ENCODE assay signal across 16 cellular contexts in genomic region chr19:19470579-19470978, GRCh38. TPM values are rescaled to one million over a fixed set of nuclear protein-coding genes. Genes with fewer than 3 reads are reported as not detected.
A peak's percentile ranks its signal among the peaks of the same experiment; 100 is the strongest.
DNase-seq lines count a peak whose midpoint lies in the region; ATAC-seq and TF ChIP-seq lines count a peak whose summit lies in the region.
"Had no signal": no experiment of that assay in that cellular context is flagged by ENCODE, and none has a peak within 500 bp of the region (broad histone marks: within the 10 kb centered on the region; RNA-seq: fewer than 3 reads in every experiment).

No MANE protein-coding gene starts in this region.

- H3K4me2 ChIP-seq in neural progenitor cell (no peak overlapping the region), mammary epithelial cell (ENCODE audit: insufficient read depth, low read depth, low read length) (no peak overlapping the region)

- H2AFZ ChIP-seq in neural progenitor cell (replicated peaks) (no peak overlapping the region), mammary epithelial cell (ENCODE audit: low read depth, low read length) (no peak overlapping the region)

- H3K4me1 ChIP-seq in Panc1 (ENCODE audit: control insufficient read depth, insufficient read depth, low read length) (no peaks in the 10 kb centered on the region; the same call in 1 of the 2 replicates), neural progenitor cell (peaks cover 10% of the 10 kb centered on the region), mammary epithelial cell (ENCODE audit: insufficient read depth, low read length) (no peaks in the 10 kb centered on the region)

- in situ Hi-C loops in Panc1 (cut with HindIII; ENCODE audit: low pct_unique_long_range_greater_than_20kb, low sequenced_read_pairs) (no loop called here), mammary epithelial cell (cut with MboI; ENCODE audit: low sequenced_read_pairs in 2 of 2) (loop anchor here in 1 of 2 donors (10.0 kb wide), 1 partner anchor 86 kb away; no protein-coding TSS in a partner anchor)

- H4K20me1 ChIP-seq in neural progenitor cell (ENCODE audit: low read depth) (peaks cover 29% of the 10 kb centered on the region), mammary epithelial cell (ENCODE audit: insufficient read depth, low read length) (no peaks in the 10 kb centered on the region)

- peaks cover 50% of the 10 kb centered on the region for H3K4me1 Mint-ChIP-seq in activated naive CD8-positive, alpha-beta T cell (ENCODE audit: low read depth)
- H3K4me1 Mint-ChIP-seq in activated naive CD8-positive, alpha-beta T cell treated with anti-CD3 and anti-CD28 coated beads for 36 hours, result peaks cover 40% of the 10 kb centered on the region
- H3K4me1 Mint-ChIP-seq in neural progenitor cell, result peaks cover 19% of the 10 kb centered on the region

- H3K27me3 ChIP-seq in Panc1 (ENCODE audit: control insufficient read depth, insufficient read depth, low read length) (no peaks in the 10 kb centered on the region), neural progenitor cell (no peaks in the 10 kb centered on the region), mammary epithelial cell (ENCODE audit: insufficient read depth, low read length) (no peaks in the 10 kb centered on the region)
- H3K27me3 ChIP-seq: body of pancreas, esophagus muscularis mucosa had no signal

- H3K9me3 Mint-ChIP-seq in activated naive CD8-positive, alpha-beta T cell (ENCODE audit: low read depth), result peaks cover 7% of the 10 kb centered on the region
- peaks cover 27% of the 10 kb centered on the region for H3K9me3 Mint-ChIP-seq in activated naive CD8-positive, alpha-beta T cell treated with anti-CD3 and anti-CD28 coated beads for 36 hours
- H3K9me3 Mint-ChIP-seq in neural progenitor cell, result peaks cover 38% of the 10 kb centered on the region

- H3K36me3 ChIP-seq in Panc1 (ENCODE audit: control insufficient read depth, insufficient read depth, low read length), result no peaks in the 10 kb centered on the region; the same call in 1 of the 2 replicates
- peaks cover 19% of the 10 kb centered on the region for H3K36me3 ChIP-seq in neural progenitor cell
- peaks cover 17% of the 10 kb centered on the region for H3K36me3 ChIP-seq in mammary epithelial cell (ENCODE audit: insufficient read depth, low read length)

- TF ChIP-seq CTCF in Panc1 (IDR thresholded peaks at IDR 0.05), result no peak
- no peak for TF ChIP-seq CTCF in neural progenitor cell (IDR thresholded peaks at IDR 0.05)
- TF ChIP-seq CTCF in mammary epithelial cell (conservative IDR thresholded peaks at IDR 0.05 in 1 of 2, IDR thresholded peaks at IDR 0.05 in 1 of 2; ENCODE audit: extremely low read depth in 1 of 2, insufficient read depth in 1 of 2, low read depth in 1 of 2, low read length in 2 of 2), result no peak

- H3K27ac ChIP-seq in Panc1 (ENCODE audit: low read length) (no peak overlapping the region), neural progenitor cell (no peak overlapping the region), mammary epithelial cell (ENCODE audit: insufficient read depth, low read depth, low read length) (no peak overlapping the region)
- H3K27ac ChIP-seq: body of pancreas, esophagus muscularis mucosa, lower lobe of right lung had no signal

- ATAC-seq in Panc1 (no peak), left colon (peak; percentile 85)
- ATAC-seq: body of pancreas, lower lobe of right lung had no signal

- TSS peak; percentile 49 for BruUV-seq in Panc1 (replicated peaks; lab: Mats Ljungman, UMichigan)
- BruUV-seq in mammary epithelial cell (replicated peaks; lab: Mats Ljungman, UMichigan), result no TSS peak

- WGBS in mammary epithelial cell (ENCODE audit: low coverage, missing lambda C conversion rate), result 82% methylated on average over 3 of the region's 3 CpGs

- no peaks in the 10 kb centered on the region for H3K27me3 Mint-ChIP-seq in activated naive CD8-positive, alpha-beta T cell
- no peaks in the 10 kb centered on the region for H3K27me3 Mint-ChIP-seq in activated naive CD8-positive, alpha-beta T cell treated with anti-CD3 and anti-CD28 coated beads for 36 hours
- peaks cover 4% of the 10 kb centered on the region for H3K27me3 Mint-ChIP-seq in neural progenitor cell (ENCODE audit: insufficient read depth, low read depth)

- H3K4me3 Mint-ChIP-seq in activated naive CD8-positive, alpha-beta T cell, result no peak overlapping the region
- H3K4me3 Mint-ChIP-seq in activated naive CD8-positive, alpha-beta T cell treated with anti-CD3 and anti-CD28 coated beads for 36 hours, result no peak overlapping the region
- no peak overlapping the region for H3K4me3 Mint-ChIP-seq in neural progenitor cell
- H3K4me3 Mint-ChIP-seq: nephron had no signal

- DNase-seq in activated naive CD8-positive, alpha-beta T cell treated with anti-CD3 and anti-CD28 coated beads for 36 hours, result no peak
- no peak for DNase-seq in Panc1 (ENCODE audit: low read depth, low spot score)
- no peak for DNase-seq in left colon
- DNase-seq in activated CD4-positive, alpha-beta T cell treated with anti-CD3 and anti-CD28 coated beads, Interleukin-2, amount 50 U/mL, for 48 hours, result no peak
- no peak for DNase-seq in stimulated activated CD8-positive, alpha-beta memory T cell treated with anti-CD3 and anti-CD28 coated beads, Interleukin-4, amount 100 ng/mL, for 48 hours
- DNase-seq in neural progenitor cell (ENCODE audit: low spot score), result no peak
- no peak for DNase-seq in mammary epithelial cell
- DNase-seq: activated gamma-delta T cell treated with Interleukin-2 at 50 U/mL for 16 hours, body of pancreas, dermis blood vessel endothelial cell, glutamatergic neuron, NCI-H187 had no signal

- H3K9me3 ChIP-seq in Panc1 (ENCODE audit: control insufficient read depth, insufficient read depth, low read depth, low read length), result peaks cover 12% of the 10 kb centered on the region; the same call in 1 of the 2 replicates
- peaks cover 22% of the 10 kb centered on the region for H3K9me3 ChIP-seq in neural progenitor cell (ENCODE audit: low read depth)
- H3K9me3 ChIP-seq in mammary epithelial cell (replicated peaks; ENCODE audit: insufficient read depth, low read length), result peaks cover 21% of the 10 kb centered on the region

- intact Hi-C loops in Panc1 (cut with micrococcal nuclease; ENCODE audit: unreplicated experiment) (no loop called here), left colon (cut with DNase I, micrococcal nuclease) (no loop called here), mammary epithelial cell (cut with micrococcal nuclease) (no loop called here)

- peaks cover 91% of the 10 kb centered on the region for H3K79me2 ChIP-seq in neural progenitor cell (ENCODE audit: low read depth)
- H3K79me2 ChIP-seq in mammary epithelial cell (ENCODE audit: insufficient read depth, low read length), result peaks cover 88% of the 10 kb centered on the region

- peak overlapping the region; percentile 50 for H3K27ac Mint-ChIP-seq in activated naive CD8-positive, alpha-beta T cell
- no peak overlapping the region for H3K27ac Mint-ChIP-seq in activated naive CD8-positive, alpha-beta T cell treated with anti-CD3 and anti-CD28 coated beads for 36 hours
- no peak overlapping the region for H3K27ac Mint-ChIP-seq in neural progenitor cell

- H3K9ac ChIP-seq in neural progenitor cell (no peak overlapping the region), mammary epithelial cell (ENCODE audit: insufficient read depth, low read length) (no peak overlapping the region)

- peaks cover 16% of the 10 kb centered on the region for H3F3A ChIP-seq in neural progenitor cell (ENCODE audit: low read depth)

- POLR2A ChIA-PET in Panc1 (lab: Charles Lee), result interaction anchor here (0.7 kb wide), 1 partner anchor 82 kb away, joined by 9 read pairs; no protein-coding TSS in a partner anchor

- H3K36me3 Mint-ChIP-seq in activated naive CD8-positive, alpha-beta T cell, result peaks cover 26% of the 10 kb centered on the region
- peaks cover 61% of the 10 kb centered on the region for H3K36me3 Mint-ChIP-seq in activated naive CD8-positive, alpha-beta T cell treated with anti-CD3 and anti-CD28 coated beads for 36 hours
- H3K36me3 Mint-ChIP-seq in neural progenitor cell, result peaks cover 51% of the 10 kb centered on the region

- H3K4me3 ChIP-seq in Panc1 (ENCODE audit: low read depth in 2 of 2, low read length in 2 of 2), result no peak overlapping the region
- H3K4me3 ChIP-seq in neural progenitor cell, result no peak overlapping the region
- H3K4me3 ChIP-seq in mammary epithelial cell (replicated peaks in 1 of 3; ENCODE audit: insufficient read depth in 1 of 3, low read depth in 2 of 3, low read length in 3 of 3), result no peak overlapping the region
- H3K4me3 ChIP-seq: body of pancreas, esophagus muscularis mucosa, lower lobe of right lung had no signal

- CTCF ChIA-PET in Panc1 (lab: Charles Lee), result no interaction called here
- CTCF ChIA-PET in mammary epithelial cell (lab: Charles Lee; ENCODE audit: low non-redundant PET), result no interaction called here

- dilution Hi-C loops in mammary epithelial cell (cut with HindIII; ENCODE audit: low sequenced_read_pairs), result no loop called here

RNA-seq across cellular contexts. Expression of gene TSSK6, which starts 44.8 kb away (rescaled TPM):
- total RNA-seq in activated naive CD8-positive, alpha-beta T cell treated with anti-CD3 and anti-CD28 coated beads for 36 hours, result 1 to 10 TPM; 3.0 to 3.1 TPM
- 1.8 TPM for total RNA-seq in Panc1 (2021; ENCODE audit: unreplicated experiment)
- 4.2 TPM for polyA plus RNA-seq in Panc1 (2012; ENCODE audit: insufficient read length)
- 1 to 10 TPM; 1.6 to 2.8 TPM for total RNA-seq in left colon
- 4.6 and 7.0 TPM in 2 replicates for total RNA-seq in neural progenitor cell (ENCODE audit: low replicate concordance)
- total RNA-seq in mammary epithelial cell, result 1 to 10 TPM; 2.7 to 2.8 TPM
- 0.88 TPM for polyA plus RNA-seq in mammary epithelial cell
- not detected for polyA minus RNA-seq in mammary epithelial cell

RNA-seq across cellular contexts. Expression of gene NDUFA13, which starts 45.4 kb away (rescaled TPM):
- 100 to 1,000 TPM; 306 to 312 TPM for total RNA-seq in activated naive CD8-positive, alpha-beta T cell treated with anti-CD3 and anti-CD28 coated beads for 36 hours
- total RNA-seq in Panc1 (2021; ENCODE audit: unreplicated experiment) (287 TPM), left colon (100 to 1,000 TPM; 430 to 489 TPM), neural progenitor cell (ENCODE audit: low replicate concordance) (78.6 and 108 TPM in 2 replicates), mammary epithelial cell (100 to 1,000 TPM; 136 to 221 TPM)
- polyA plus RNA-seq in Panc1 (2012; ENCODE audit: insufficient read length), result 549 TPM
- polyA plus RNA-seq in mammary epithelial cell, result 444 TPM
- polyA minus RNA-seq in mammary epithelial cell, result 141 TPM

RNA-seq across cellular contexts. Expression of gene YJEFN3, which starts 58.1 kb away (rescaled TPM):
- total RNA-seq in activated naive CD8-positive, alpha-beta T cell treated with anti-CD3 and anti-CD28 coated beads for 36 hours, result 1 to 10 TPM; 5.7 to 7.8 TPM
- 6.1 TPM for total RNA-seq in Panc1 (2021; ENCODE audit: unreplicated experiment)
- polyA plus RNA-seq in Panc1 (2012; ENCODE audit: insufficient read length), result 4.7 TPM
- 1 to 10 TPM; 4.6 to 4.9 TPM for total RNA-seq in left colon
- 2.6 and 5.1 TPM in 2 replicates for total RNA-seq in neural progenitor cell (ENCODE audit: low replicate concordance)
- total RNA-seq in mammary epithelial cell, result 1 to 10 TPM in 1 of 2 donors, under 1 TPM in 1; 0.17 to 4.1 TPM
- polyA plus RNA-seq in mammary epithelial cell, result 0.68 TPM
- 0.16 TPM for polyA minus RNA-seq in mammary epithelial cell
